26 cellular contexts compared by ENCODE assay signal in genomic region chr6:130787726-130788500, GRCh38. TPM values are rescaled to one million over a fixed set of nuclear protein-coding genes. Genes with fewer than 3 reads are reported as not detected.
DNase-seq lines count a peak whose midpoint lies in the region; ATAC-seq, FAIRE-seq and TF ChIP-seq lines count a peak whose summit lies in the region.
"Had no signal": no experiment of that assay in that cellular context is flagged by ENCODE, and none has a peak within 500 bp of the region (broad histone marks: within the 10 kb centered on the region; RNA-seq: fewer than 3 reads in every experiment).

No MANE protein-coding gene starts in this region.

- no peak for TF ChIP-seq CTCF in HepG2 (CRISPR knock-in tag; IDR thresholded peaks at IDR 0.05)
- TF ChIP-seq CTCF in right lobe of liver (IDR thresholded peaks at IDR 0.05) = no peak

- no peaks in the 10 kb centered on the region for H3K36me3 ChIP-seq in HepG2 (replicated peaks in 1 of 2; ENCODE audit: control insufficient read depth in 1 of 2, insufficient read depth in 2 of 2, low read length in 2 of 2)
- H3K36me3 ChIP-seq in right lobe of liver = no peaks in the 10 kb centered on the region
- H3K36me3 ChIP-seq: HAP-1, Peyer's patch, SJSA1 had no signal

- POLR2A ChIA-PET in HepG2 (lab: Yijun Ruan, JAX) = interaction anchor here (0.7 kb wide), 1 partner anchor 44 kb away, joined by 4 read pairs; no protein-coding TSS in a partner anchor

- H3K4me1 Mint-ChIP-seq in stimulated activated naive B cell treated with anti-CD40 and anti-IgM and Interleukin-4, amounts not matched to agents 10 μg/mL and 1 μg/mL and 100 μg/mL, for 72 hours = no peaks in the 10 kb centered on the region

- no peaks in the 10 kb centered on the region for H3K9me3 Mint-ChIP-seq in stimulated activated naive B cell treated with anti-CD40 and anti-IgM and Interleukin-4, amounts not matched to agents 10 μg/mL and 1 μg/mL and 100 μg/mL, for 72 hours

- ATAC-seq in HepG2 = peak; percentile 42; the same call in 1 of the 3 replicates
- no peak for ATAC-seq in right lobe of liver
- ATAC-seq in HG02885 (IDR thresholded peaks at IDR 0.05; ENCODE audit: poor library complexity, unreplicated experiment) = peak; percentile 53
- ATAC-seq in stimulated activated naive B cell treated with anti-CD40 and anti-IgM and Interleukin-4, amounts not matched to agents 10 μg/mL and 1 μg/mL and 100 μg/mL, for 72 hours (replicated peaks) = peak; percentile 78 to 83
- ATAC-seq in left cardiac atrium = no peak
- no peak for ATAC-seq in HG03039 (IDR thresholded peaks at IDR 0.05; ENCODE audit: unreplicated experiment)

- TF ChIP-seq RAD21 in HepG2 (CRISPR knock-in tag; IDR thresholded peaks at IDR 0.05) = no peak

- H3K27ac Mint-ChIP-seq in stimulated activated naive B cell treated with anti-CD40 and anti-IgM and Interleukin-4, amounts not matched to agents 10 μg/mL and 1 μg/mL and 100 μg/mL, for 72 hours = no peak overlapping the region
- H3K27ac Mint-ChIP-seq: CD4-positive, alpha-beta T cell had no signal

- peaks cover 22% of the 10 kb centered on the region for H3K4me1 ChIP-seq in HepG2 (ENCODE audit: insufficient read depth, low read length)
- H3K4me1 ChIP-seq in right lobe of liver = no peaks in the 10 kb centered on the region
- H3K4me1 ChIP-seq: Caco-2, HAP-1, Peyer's patch, SJSA1 had no signal

- H3K9me3 ChIP-seq in HepG2 (ENCODE audit: low read length) (no peaks in the 10 kb centered on the region), right lobe of liver (no peaks in the 10 kb centered on the region)
- H3K9me3 ChIP-seq: Caco-2, HAP-1, Peyer's patch, SJSA1 had no signal

- no peak overlapping the region for H2AFZ ChIP-seq in HepG2 (ENCODE audit: low read length)

- in situ Hi-C loops in HepG2 (cut with HindIII; ENCODE audit: extremely low pct_ligation_motif_present, low pct_unique_long_range_greater_than_20kb) = no loop called here

- no peaks in the 10 kb centered on the region for H3K79me2 ChIP-seq in HepG2 (ENCODE audit: insufficient read depth, low read length)

- TF ChIP-seq POLR2A in HepG2 (IDR thresholded peaks at IDR 0.05; ENCODE audit: insufficient read depth in 1 of 2, low read depth in 2 of 2, low read length in 2 of 2) (no peak), right lobe of liver (IDR thresholded peaks at IDR 0.05) (no peak)

- no peaks in the 10 kb centered on the region for H3K36me3 Mint-ChIP-seq in stimulated activated naive B cell treated with anti-CD40 and anti-IgM and Interleukin-4, amounts not matched to agents 10 μg/mL and 1 μg/mL and 100 μg/mL, for 72 hours

- no TSS peak for BruUV-seq in HepG2 (replicated peaks; lab: Mats Ljungman, UMichigan)

- H4K20me1 ChIP-seq in HepG2 (ENCODE audit: insufficient read depth, low read length) = no peaks in the 10 kb centered on the region

- CTCF ChIA-PET in HepG2 (lab: Yijun Ruan, JAX; ENCODE audit: low intra/inter-chr PET ratio, low total read pairs) = no interaction called here

- TF ChIP-seq EP300 in HepG2 (IDR thresholded peaks at IDR 0.05; ENCODE audit: low read depth in 2 of 2, low read length in 2 of 2) = no peak
- TF ChIP-seq EP300 in HepG2 (CRISPR knock-in tag; IDR thresholded peaks at IDR 0.05; ENCODE audit: borderline replicate concordance) = no peak

- H3K27me3 Mint-ChIP-seq in stimulated activated naive B cell treated with anti-CD40 and anti-IgM and Interleukin-4, amounts not matched to agents 10 μg/mL and 1 μg/mL and 100 μg/mL, for 72 hours = no peaks in the 10 kb centered on the region
- H3K27me3 Mint-ChIP-seq: CD4-positive, alpha-beta T cell had no signal

- H3K4me2 ChIP-seq in HepG2 (ENCODE audit: low read depth, low read length) = no peak overlapping the region

- H3K4me3 Mint-ChIP-seq in stimulated activated naive B cell treated with anti-CD40 and anti-IgM and Interleukin-4, amounts not matched to agents 10 μg/mL and 1 μg/mL and 100 μg/mL, for 72 hours = no peak overlapping the region
- H3K4me3 Mint-ChIP-seq: CD4-positive, alpha-beta T cell had no signal

- intact Hi-C loops in HepG2 (cut with micrococcal nuclease; ENCODE audit: unreplicated experiment) (no loop called here), right lobe of liver (cut with DNase I) (no loop called here), left cardiac atrium (cut with DNase I) (no loop called here)

- H3K27ac ChIP-seq in HepG2 (ENCODE audit: extremely low read length, insufficient read depth, low read length) (no peak overlapping the region), right lobe of liver (no peak overlapping the region)
- H3K27ac ChIP-seq: Peyer's patch, SJSA1 had no signal

- FAIRE-seq in HepG2 (lab: Jason Lieb, UNC) = no peak
- FAIRE-seq: A204.1, GM12891, HTR-8/SVneo had no signal

- WGBS in HepG2 (ENCODE audit: low lambda C conversion rate) = 20% methylated on average over 3 of the region's 3 CpGs
- WGBS in right lobe of liver (ENCODE audit: insufficient coverage, low coverage, low lambda C conversion rate, missing lambda C conversion rate) = 76% methylated on average over 3 of the region's 3 CpGs

- H3K27me3 ChIP-seq in HepG2 (ENCODE audit: control insufficient read depth in 1 of 2, insufficient read depth in 2 of 2, low read length in 2 of 2) = no peaks in the 10 kb centered on the region
- H3K27me3 ChIP-seq in right lobe of liver = no peaks in the 10 kb centered on the region
- H3K27me3 ChIP-seq: Peyer's patch, SJSA1 had no signal

- H3K9ac ChIP-seq in HepG2 (ENCODE audit: insufficient read depth, low read depth, low read length) = no peak overlapping the region

- H3K4me3 ChIP-seq in HepG2 (replicated peaks in 1 of 3; ENCODE audit: insufficient read depth in 1 of 3, low read depth in 2 of 3, low read length in 3 of 3) = no peak overlapping the region
- H3K4me3 ChIP-seq in right lobe of liver = no peak overlapping the region
- H3K4me3 ChIP-seq: HAP-1, Peyer's patch, SJSA1 had no signal

- DNase-seq in HepG2 (ENCODE audit: low spot score) = peak; percentile 15
- DNase-seq in right lobe of liver = no peak
- peak; percentile 40 for DNase-seq in NOMO-1 treated with DMSO at 0.1 percent for 48 hours (lab: John Stamatoyannopoulos, UW; ENCODE audit: unreplicated experiment)
- no peak for DNase-seq in stimulated activated naive B cell treated with anti-CD40 and anti-IgM and Interleukin-4, amounts not matched to agents 10 μg/mL and 1 μg/mL and 100 μg/mL, for 72 hours
- no peak for DNase-seq in H4 (ENCODE audit: low spot score)
- no peak for DNase-seq in left cardiac atrium
- DNase-seq: Caco-2; CD4-positive, alpha-beta T cell; GDM1; NCI-H1694 treated with DMSO at 0.1 percent for 48 hours; NCI-H2107; NCI-H2227 treated with DMSO at 0.1 percent for 48 hours; NCI-H510A treated with DMSO at 0.1 percent for 48 hours; NCI-H774; Peyer's patch had no signal

TF ChIP-seq in HepG2, 621 proteins besides CTCF, POLR2A, EP300 and RAD21:
- TF ChIP-seq ZEB1 (IDR thresholded peaks at IDR 0.05; ENCODE audit: insufficient replicate concordance, low read depth) (no peak), MNT (IDR thresholded peaks at IDR 0.05) (peak; percentile 15; the same call in 1 of the 2 replicates), SYNCRIP (IDR thresholded peaks at IDR 0.05; ENCODE audit: insufficient read depth, low read depth, low read length) (no peak), ZSCAN22 (CRISPR knock-in tag; IDR thresholded peaks at IDR 0.05) (0 out of 2 replicates have a peak, but pooled peaks have one; percentile 45)

RNA-seq across cellular contexts. Expression of gene SMLR1, which starts 39.3 kb away (rescaled TPM):
- total RNA-seq in HepG2 (2016; rRNA removed; fragmentation: Illumina TruSeq; extraction: Trizol) = 97.8 and 104 TPM in 2 replicates
- 41.9 and 46.7 TPM in 2 replicates for total RNA-seq in HepG2 (2016; cell fraction: cytosol; rRNA removed; fragmentation: Illumina TruSeq; extraction: Trizol; ENCODE audit: low read depth)
- 92.4 and 106 TPM in 2 replicates for total RNA-seq in HepG2 (2016; cell fraction: insoluble cytoplasmic fraction; rRNA removed; fragmentation: Illumina TruSeq; extraction: Trizol)
- total RNA-seq in HepG2 (2016; cell fraction: membrane; rRNA removed; fragmentation: Illumina TruSeq; extraction: Trizol) = 60.2 and 61.3 TPM in 2 replicates
- total RNA-seq in HepG2 (2016; cell fraction: nucleus; rRNA removed; fragmentation: Illumina TruSeq; extraction: Trizol) = 91.8 and 97.0 TPM in 2 replicates
- 37.9 and 41.8 TPM in 2 replicates for polyA plus RNA-seq in HepG2 (2011; rRNA removed)
- polyA plus RNA-seq in HepG2 (2011; cell fraction: cytosol; rRNA removed) = 28.9 and 39.2 TPM in 2 replicates
- 42.3 and 58.0 TPM in 2 replicates for polyA plus RNA-seq in HepG2 (2011; cell fraction: nucleus; rRNA removed)
- 67.5 and 98.6 TPM in 2 replicates for polyA plus RNA-seq in HepG2 (2012)
- 32.8 and 42.1 TPM in 2 replicates for polyA plus RNA-seq in HepG2 (2016; cell fraction: cytosol; fragmentation: Illumina TruSeq; extraction: Trizol; ENCODE audit: low read depth)
- polyA plus RNA-seq in HepG2 (2016; cell fraction: insoluble cytoplasmic fraction; fragmentation: Illumina TruSeq; extraction: Trizol; ENCODE audit: low read depth) = 87.1 and 90.1 TPM in 2 replicates
- 46.2 and 48.8 TPM in 2 replicates for polyA plus RNA-seq in HepG2 (2016; cell fraction: membrane; fragmentation: Illumina TruSeq; extraction: Trizol; ENCODE audit: low read depth)
- polyA plus RNA-seq in HepG2 (2016; cell fraction: nucleus; fragmentation: Illumina TruSeq; extraction: Trizol; ENCODE audit: insufficient read depth, low read depth) = 109 and 122 TPM in 2 replicates
- 57.4 TPM in 1 of 2 replicates, not detected in the other for polyA minus RNA-seq in HepG2 (2011; rRNA and poly(A)+ RNA removed; ENCODE audit: low replicate concordance)
- 15.2 and 17.4 TPM in 2 replicates for polyA minus RNA-seq in HepG2 (2011; cell fraction: cytosol; rRNA and poly(A)+ RNA removed)
- polyA minus RNA-seq in HepG2 (2011; cell fraction: nucleus; rRNA and poly(A)+ RNA removed) = 124 and 145 TPM in 2 replicates
- 10 to 100 TPM; 10.7 to 46.4 (median 20.1) TPM for total RNA-seq in right lobe of liver
- not detected in 2 replicates for total RNA-seq in H4 (2014; rRNA removed; shearing (Covaris generic))
- not detected for total RNA-seq in left cardiac atrium
- total RNA-seq: CD4-positive, alpha-beta T cell; Daoy; LHCN-M2; SJSA1; T-helper 2 cell treated with Interferon-gamma antibody and Interleukin-4, amounts not matched to agents 100 ng/mL and 5 ng/mL, for 36 hours had no signal
- polyA plus RNA-seq: BJ had no signal

Comparison
In these comparisons a context has a peak if more than half of its experiments do, and no peak if none do; other contexts are left out.
1. ATAC-seq: peak in HepG2 (single experiment), HG02885 (single experiment) and stimulated activated naive B cell treated with anti-CD40 and anti-IgM and Interleukin-4, amounts not matched to agents 10 μg/mL and 1 μg/mL and 100 μg/mL, for 72 hours (2 of 2); none in right lobe of liver (0 of 4), left cardiac atrium (0 of 2) and HG03039 (single experiment).
2. DNase-seq: peak in HepG2 (single experiment) and NOMO-1 treated with DMSO at 0.1 percent for 48 hours (single experiment); none in right lobe of liver (0 of 3), stimulated activated naive B cell treated with anti-CD40 and anti-IgM and Interleukin-4, amounts not matched to agents 10 μg/mL and 1 μg/mL and 100 μg/mL, for 72 hours (single experiment), H4 (single experiment) and left cardiac atrium (single experiment).
3. RNA of gene SMLR1, which starts 39.3 kb away (total RNA-seq): 41.9 to 106 TPM in HepG2 and 10.7 to 46.4 TPM in right lobe of liver; not detected in H4 and not detected in left cardiac atrium; every median in the first group is over 10 times any median in the second.